Comparison of ENCODE assay signal across 25 cellular contexts in the genomic region with DNA sequence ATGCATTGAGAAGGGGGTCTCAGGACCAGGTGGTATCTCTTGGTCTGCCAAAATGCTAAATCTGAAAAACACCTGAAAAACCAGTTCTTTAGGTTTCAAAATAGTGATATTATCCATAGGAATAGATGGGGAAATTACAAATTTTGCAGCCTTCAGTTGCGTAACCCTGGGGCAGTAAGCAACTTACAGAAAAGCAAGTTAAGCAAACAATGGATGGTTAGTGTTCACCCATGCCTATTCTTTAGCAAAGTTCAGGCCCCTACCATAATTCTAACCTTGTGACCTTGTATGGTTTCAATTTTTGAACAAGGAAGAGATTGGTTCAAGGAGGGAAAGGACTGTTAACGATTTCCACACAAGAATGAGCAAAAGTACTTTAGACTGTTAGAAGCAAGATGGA.
"Had no signal": no experiment of that assay in that cellular context is flagged by ENCODE, and none has a peak within 500 bp of the region (broad histone marks: within the 10 kb centered on the region; RNA-seq: fewer than 3 reads in every experiment).

No MANE protein-coding gene starts in this region.

- H3K27ac ChIP-seq: adrenal gland, RWPE1 had no signal

- H3K36me3 ChIP-seq: Peyer's patch had no signal

- H3K9me3 ChIP-seq: adrenal gland, MG63, Peyer's patch had no signal

- H3K4me3 ChIP-seq: adrenal gland, MG63, Peyer's patch had no signal

- DNase-seq: activated CD4-positive, alpha-beta T cell treated with anti-CD3 and anti-CD28 coated beads for 48 hours; activated CD4-positive, alpha-beta T cell treated with anti-CD3 and anti-CD28 coated beads, Interleukin-2, amount 50 U/mL, for 4 hours; activated CD4-positive, CD25-positive, alpha-beta regulatory T cell treated with anti-CD3 and anti-CD28 coated beads, Interleukin-2, amount 50 U/mL, for 72 hours; activated CD8-positive, alpha-beta memory T cell treated with anti-CD3 and anti-CD28 coated beads, Interleukin-2, amount 50 U/mL, for 48 hours; activated CD8-positive, alpha-beta T cell treated with anti-CD3 and anti-CD28 coated beads, Interleukin-2, amount 10 ng/mL, durations not matched to agents 7 days and 5 days; activated naive CD4-positive, alpha-beta T cell treated with anti-CD3 and anti-CD28 coated beads, Interleukin-2, amount 50 U/mL, for 16 hours; activated naive CD8-positive, alpha-beta T cell treated with anti-CD3 and anti-CD28 coated beads, Interleukin-2, amount 10 ng/mL, durations not matched to agents 7 days and 5 days; activated T-cell treated with anti-CD3 and anti-CD28 coated beads, Interleukin-2, amount 50 U/mL, for 1 hour; adrenal gland; anterior cingulate cortex; caudate nucleus; MG63; NCI-H1092 treated with DMSO at 0.1 percent for 48 hours; NCI-H1417 treated with DMSO at 0.1 percent for 48 hours; NCI-H1694 treated with DMSO at 0.1 percent for 48 hours; NCI-H2029 treated with DMSO at 0.1 percent for 48 hours; NCI-H345; NCI-H510A; NCI-H69; NK-92 treated with Interleukin-12 subunit alpha and Interleukin-12 subunit beta, amount 100 ng/mL, for 24 hours; OCI-M1; Peyer's patch; Right ventricle myocardium superior had no signal

- H3K27me3 ChIP-seq: adrenal gland, MG63, Peyer's patch had no signal

- ATAC-seq: activated CD8-positive, alpha-beta T cell treated with anti-CD3 and anti-CD28 coated beads, Interleukin-2, amount 10 ng/mL, durations not matched to agents 7 days and 5 days; WTC11 had no signal
